ENCODE assay signal across 8 cellular contexts in genomic region chr1:78005755-78006154, GRCh38. TPM values are rescaled to one million over a fixed set of nuclear protein-coding genes. Genes with fewer than 3 reads are reported as not detected.
DNase-seq lines count a peak whose midpoint lies in the region; ATAC-seq and TF ChIP-seq lines count a peak whose summit lies in the region.

No MANE protein-coding gene starts in this region.

- H3K9ac ChIP-seq in GM23248: peak overlapping the region; percentile 96

- H3K4me1 Mint-ChIP-seq in memory B cell (peaks cover 10% of the 10 kb centered on the region), type B pancreatic cell (ENCODE audit: unreplicated experiment) (peaks cover 30% of the 10 kb centered on the region)

- peaks cover 14% of the 10 kb centered on the region; the same call in 1 of the 2 replicates for H4K20me1 ChIP-seq in GM23248 (ENCODE audit: insufficient read depth)

- H3K4me3 Mint-ChIP-seq in memory B cell (peak overlapping the region; percentile 86), type B pancreatic cell (peak overlapping the region; percentile 93)

- H3K9me3 Mint-ChIP-seq in memory B cell: no peaks in the 10 kb centered on the region
- H3K9me3 Mint-ChIP-seq in type B pancreatic cell: no peaks in the 10 kb centered on the region

- peak overlapping the region; percentile 60 for H3K4me3 ChIP-seq in A673 (ENCODE audit: low read depth, low read length, poor library complexity, severe bottlenecking)
- peak overlapping the region; percentile 95 for H3K4me3 ChIP-seq in GM23248
- H3K4me3 ChIP-seq in RWPE2 (ENCODE audit: severe bottlenecking): peak overlapping the region; percentile 44

- ATAC-seq in RWPE2 (ENCODE audit: low read depth) (peak; percentile 20; the same call in 1 of the 3 replicates), memory B cell (ENCODE audit: low read depth) (no peak), HG02981 (IDR thresholded peaks at IDR 0.05; ENCODE audit: unreplicated experiment) (no peak), GM18498 (IDR thresholded peaks at IDR 0.05; ENCODE audit: unreplicated experiment) (no peak)

- no peaks in the 10 kb centered on the region for H3K9me2 ChIP-seq in GM23248 (ENCODE audit: insufficient read depth)

- POLR2A ChIA-PET in A673 (lab: Charles Lee; ENCODE audit: low non-redundant PET): no interaction called here

- 0 to 3% methylated on average over 1 of the region's 1 CpG for WGBS in GM23248 (ENCODE audit: low coverage in 1 of 2, low lambda C conversion rate in 2 of 2, missing lambda C conversion rate in 2 of 2), 2 experiments

- DNase-seq in A673 (ENCODE audit: low spot score) (peak; percentile 77), GM23248 (peak; percentile 91), RWPE2 (ENCODE audit: low spot score) (no peak), dermis blood vessel endothelial cell (peak; percentile 90), memory B cell (ENCODE audit: low spot score in 2 of 2) (no peak), type B pancreatic cell (ENCODE audit: extremely low spot score, unreplicated experiment) (no peak)

- H3K4me1 ChIP-seq in A673 (ENCODE audit: insufficient read depth, low read length, poor library complexity, severe bottlenecking): peaks cover 33% of the 10 kb centered on the region
- peaks cover 39% of the 10 kb centered on the region for H3K4me1 ChIP-seq in GM23248 (ENCODE audit: insufficient read depth)
- peaks cover 40% of the 10 kb centered on the region for H3K4me1 ChIP-seq in RWPE2 (ENCODE audit: insufficient read depth, poor library complexity, severe bottlenecking)

- H3K9me3 ChIP-seq in A673 (ENCODE audit: low read depth, low read length, poor library complexity, severe bottlenecking): no peaks in the 10 kb centered on the region
- H3K9me3 ChIP-seq in GM23248 (ENCODE audit: low read depth): no peaks in the 10 kb centered on the region
- H3K9me3 ChIP-seq in RWPE2 (ENCODE audit: severe bottlenecking): no peaks in the 10 kb centered on the region

- H3K27me3 Mint-ChIP-seq in memory B cell (no peaks in the 10 kb centered on the region), type B pancreatic cell (peaks cover 3% of the 10 kb centered on the region)

- H3K36me3 Mint-ChIP-seq in memory B cell: no peaks in the 10 kb centered on the region
- no peaks in the 10 kb centered on the region for H3K36me3 Mint-ChIP-seq in type B pancreatic cell

- intact Hi-C loops in A673 (cut with micrococcal nuclease; ENCODE audit: unreplicated experiment): no loop called here

- H3K27me3 ChIP-seq in A673 (replicated peaks; ENCODE audit: insufficient read depth, low read depth, low read length, poor library complexity) (no peaks in the 10 kb centered on the region), GM23248 (replicated peaks; ENCODE audit: insufficient read depth) (no peaks in the 10 kb centered on the region), RWPE2 (ENCODE audit: insufficient read depth, poor library complexity, severe bottlenecking) (no peaks in the 10 kb centered on the region)

- peak overlapping the region; percentile 97 for H3K4me2 ChIP-seq in GM23248 (ENCODE audit: unreplicated experiment)

- no TSS peak for BruUV-seq in A673 (replicated peaks; lab: Mats Ljungman, UMichigan)

- peaks cover 93% of the 10 kb centered on the region for H3K79me2 ChIP-seq in GM23248 (ENCODE audit: insufficient read depth)

- TF ChIP-seq CTCF in A673 (conservative IDR thresholded peaks at IDR 0.05; ENCODE audit: low read depth, low read length) (no peak), RWPE2 (IDR thresholded peaks at IDR 0.05; ENCODE audit: poor library complexity, severe bottlenecking) (no peak), type B pancreatic cell (conservative IDR thresholded peaks at IDR 0.05) (no peak)

- CTCF ChIA-PET in A673 (lab: Charles Lee): no interaction called here

- no peaks in the 10 kb centered on the region for H3K36me3 ChIP-seq in A673 (ENCODE audit: insufficient read depth, low read length, poor library complexity, severe bottlenecking)
- H3K36me3 ChIP-seq in GM23248 (ENCODE audit: low read depth): peaks cover 16% of the 10 kb centered on the region
- H3K36me3 ChIP-seq in RWPE2 (ENCODE audit: low read depth): peaks cover 8% of the 10 kb centered on the region

- peaks cover 87% of the 10 kb centered on the region for H3F3A ChIP-seq in GM23248 (ENCODE audit: insufficient read depth)

- H3K27ac ChIP-seq in A673 (ENCODE audit: low read depth, low read length, poor library complexity, severe bottlenecking) (peak overlapping the region; percentile 99), GM23248 (peak overlapping the region; percentile 91), RWPE2 (ENCODE audit: poor library complexity, severe bottlenecking) (peak overlapping the region; percentile 80)

- H3K27ac Mint-ChIP-seq in memory B cell (no peak overlapping the region), type B pancreatic cell (peak overlapping the region; percentile 99)

- in situ Hi-C loops in GM23248 (cut with MboI): no loop called here

- no peak overlapping the region for H2AFZ ChIP-seq in GM23248

RNA-seq across cellular contexts. Expression of gene DNAJB4, which starts 1.0 kb away (rescaled TPM):
- total RNA-seq in A673 (2021) (28.3 and 34.5 TPM in 2 replicates), dermis blood vessel endothelial cell (330 and 360 TPM in 2 replicates), type B pancreatic cell (ENCODE audit: low replicate concordance) (20.9 and 27.7 TPM in 2 replicates)
- 125 and 133 TPM in 2 replicates for total RNA-seq in GM23248 (2014; rRNA removed; shearing (Covaris generic))
- 147 and 151 TPM in 2 replicates for polyA plus RNA-seq in GM23248 (2016; fragmentation: Nextera tagmentation; extraction: Ambion mirVana)

RNA-seq across cellular contexts. Expression of gene FUBP1, which starts 26.9 kb away (rescaled TPM):
- 195 and 213 TPM in 2 replicates for total RNA-seq in A673 (2021)
- total RNA-seq in GM23248 (2014; rRNA removed; shearing (Covaris generic)): 59.1 and 69.9 TPM in 2 replicates
- 48.4 and 52.2 TPM in 2 replicates for polyA plus RNA-seq in GM23248 (2016; fragmentation: Nextera tagmentation; extraction: Ambion mirVana)
- total RNA-seq in dermis blood vessel endothelial cell: 106 and 151 TPM in 2 replicates
- 123 and 220 TPM in 2 replicates for total RNA-seq in type B pancreatic cell (ENCODE audit: low replicate concordance)

RNA-seq across cellular contexts. Expression of gene GIPC2, which starts 40.0 kb away (rescaled TPM):
- total RNA-seq in A673 (2021) (0.07 TPM in 1 of 2 replicates, not detected in the other), dermis blood vessel endothelial cell (55.5 and 69.1 TPM in 2 replicates), type B pancreatic cell (ENCODE audit: low replicate concordance) (2.9 and 4.8 TPM in 2 replicates)
- 0.32 and 0.51 TPM in 2 replicates for total RNA-seq in GM23248 (2014; rRNA removed; shearing (Covaris generic))
- polyA plus RNA-seq in GM23248 (2016; fragmentation: Nextera tagmentation; extraction: Ambion mirVana): 0.68 and 0.75 TPM in 2 replicates

Comparison
In these comparisons a context has a peak if more than half of its experiments do, and no peak if none do; other contexts are left out.
1. DNase-seq: peak in A673 (single experiment), GM23248 (single experiment) and dermis blood vessel endothelial cell (single experiment); none in RWPE2 (single experiment), memory B cell (0 of 2) and type B pancreatic cell (single experiment).
2. H3K4me3 ChIP-seq: peak in every context shown above with its lines; median percentile 95 in GM23248; 60 in A673; 44 in RWPE2.
3. Peak in every context shown above with its lines, with median percentiles within 50 percentile points of each other: H3K27ac ChIP-seq.